Comparison of ENCODE assay signal across 8 cellular contexts in genomic region chr10:100986952-100987684, GRCh38. TPM values are rescaled to one million over a fixed set of nuclear protein-coding genes. Genes with fewer than 3 reads are reported as not detected.
A peak's percentile ranks its signal among the peaks of the same experiment; 100 is the strongest.
DNase-seq lines count a peak whose midpoint lies in the region; ATAC-seq and TF ChIP-seq lines count a peak whose summit lies in the region.

TSS of gene MRPL43 (minus strand) at chr10:100987497. CDS start at chr10:100987443, 54 bp downstream.
TSS of gene TWNK (plus strand) at chr10:100987543. CDS start at chr10:100988211, 668 bp downstream.

- no peak for DNase-seq in AG09309 (ENCODE audit: low read depth)
- peak; percentile 62 for DNase-seq in NCI-H510A (lab: John Stamatoyannopoulos, UW)
- peak; percentile 91 for DNase-seq in activated CD4-positive, alpha-beta T cell treated with anti-CD3 and anti-CD28 coated beads for 48 hours
- DNase-seq in left colon = peak; percentile 81 to 93
- peak; percentile 76 to 79 (median 78) for DNase-seq in stimulated activated CD4-positive, alpha-beta T cell treated with anti-CD3 and anti-CD28 coated beads, Interleukin-1b, Interleukin-23, amount 100 ng/mL, for 24 hours (ENCODE audit: low read depth in 4 of 4, low spot score in 1 of 4)

- peak within 1 kb of the TSS; percentile 88 for H3K4me3 ChIP-seq in AG09309 (ENCODE audit: control insufficient read depth, low read depth, low read length)

- peak within 1 kb of the TSS; percentile 83 for H3K27ac ChIP-seq in cingulate gyrus (ENCODE audit: low read depth, low read length)

- intact Hi-C loops in left colon (cut with DNase I, micrococcal nuclease) = no loop called here

- ATAC-seq in GM18873 (IDR thresholded peaks at IDR 0.05; ENCODE audit: low FRiP score, unreplicated experiment) (peak; percentile 54), HG03135 (IDR thresholded peaks at IDR 0.05; ENCODE audit: unreplicated experiment) (peak; percentile 75), left colon (peak; percentile 80)

- TF ChIP-seq CTCF in AG09309 (IDR thresholded peaks at IDR 0.05; ENCODE audit: control insufficient read depth, insufficient read depth, low read depth, low read length, missing control alignments) = no peak

RNA-seq across cellular contexts. Expression of gene MRPL43, which starts in this region (rescaled TPM):
- total RNA-seq in left colon = 10 to 100 TPM; 66.9 to 69.3 TPM

RNA-seq across cellular contexts. Expression of gene TWNK, which starts in this region (rescaled TPM):
- total RNA-seq in left colon = 1 to 10 TPM; 3.7 to 5.8 TPM
